Comparison of ENCODE assay signal across 1 cellular context in genomic region chr13:98481511-98481951, GRCh38.
TF ChIP-seq lines count a peak whose summit lies in the region.

No MANE protein-coding gene starts in this region.

TF ChIP-seq in H1, 55 proteins besides CTCF, POLR2A, EP300 and RAD21:
- no peak for TF ChIP-seq MAX (IDR thresholded peaks at IDR 0.05)
- no peak for TF ChIP-seq JUN (IDR thresholded peaks at IDR 0.05; ENCODE audit: low read depth, low read length)
- no peak for TF ChIP-seq SP4 (IDR thresholded peaks at IDR 0.05; ENCODE audit: low read length)
- TF ChIP-seq RFX5 (IDR thresholded peaks at IDR 0.05; ENCODE audit: borderline replicate concordance, low read depth, low read length) = no peak
- no peak for TF ChIP-seq TAF1 (IDR thresholded peaks at IDR 0.05; ENCODE audit: low read depth, low read length)
